ENCODE assay signal across 8 cellular contexts in the genomic region with DNA sequence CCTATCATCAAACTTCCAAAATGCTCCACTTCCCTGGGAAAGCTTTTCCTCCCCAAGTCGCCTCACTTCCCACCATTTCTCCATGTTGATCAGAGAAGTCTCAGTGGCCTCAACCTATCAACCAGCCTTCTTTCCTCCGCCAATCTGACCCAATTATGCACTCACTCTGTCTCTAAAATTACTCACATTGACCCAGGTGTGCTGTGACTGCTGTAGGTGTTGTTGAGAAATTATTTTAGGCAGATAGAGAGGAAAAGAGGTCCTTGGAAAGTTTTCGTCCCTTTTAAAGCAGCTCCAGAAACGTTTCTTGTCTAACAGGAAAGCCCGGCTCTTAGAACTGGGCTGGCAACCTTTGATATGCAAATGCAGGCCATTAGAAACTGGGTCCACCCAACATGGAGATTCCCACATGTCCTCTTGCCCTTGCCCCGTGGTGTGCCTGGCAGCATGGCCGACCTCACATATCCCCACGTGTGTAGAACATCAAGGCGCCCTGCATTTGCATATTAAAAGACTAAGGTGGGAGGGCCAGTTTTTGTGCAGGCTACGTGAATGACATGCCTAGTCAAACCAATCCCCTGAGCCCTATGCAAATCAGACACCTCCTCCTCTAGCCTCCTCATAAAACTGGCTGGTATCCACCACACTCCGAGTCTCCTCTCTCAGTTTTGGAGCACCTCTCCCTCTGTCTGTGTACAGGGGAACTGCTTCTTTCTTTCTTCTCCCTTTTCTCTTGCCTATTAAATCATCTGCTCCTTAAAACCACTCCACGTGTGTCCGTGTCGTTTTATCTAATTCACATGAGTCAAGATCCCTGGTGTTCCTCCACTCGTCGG. TPM values are rescaled to one million over a fixed set of nuclear protein-coding genes. Genes with fewer than 3 reads are reported as not detected.
A peak's percentile ranks its signal among the peaks of the same experiment; 100 is the strongest.
DNase-seq lines count a peak whose midpoint lies in the region; TF ChIP-seq lines count a peak whose summit lies in the region.

No MANE protein-coding gene starts in this region.

- peak; percentile 45 for DNase-seq in AG08395 (ENCODE audit: low spot score)
- peak; percentile 41 for DNase-seq in inferior parietal cortex (ENCODE audit: extremely low spot score)
- no peak for DNase-seq in effector CD8-positive, alpha-beta T cell (lab: John Stamatoyannopoulos, UW)
- no peak for DNase-seq in activated CD4-positive, alpha-beta T cell treated with anti-CD3 and anti-CD28 coated beads for 4 hours
- no peak for DNase-seq in sigmoid colon
- no peak for DNase-seq in activated CD4-positive, alpha-beta memory T cell treated with anti-CD3 and anti-CD28 coated beads, Interleukin-2, amount 10 ng/mL, durations not matched to agents 7 days and 5 days

- H3K9me3 ChIP-seq in HUES48 (ENCODE audit: control insufficient read depth, insufficient read depth, low read length) (no peaks in the 10 kb centered on the region), sigmoid colon (no peaks in the 10 kb centered on the region)

- H3K9me3 Mint-ChIP-seq in activated CD4-positive, alpha-beta memory T cell treated with anti-CD3 and anti-CD28 coated beads, Interleukin-2, amount 10 ng/mL, durations not matched to agents 7 days and 5 days: peaks cover 10% of the 10 kb centered on the region

- 18 to 64% methylated on average over 16 of the region's 16 CpGs for WGBS in sigmoid colon, 2 donors

- TF ChIP-seq EP300 in sigmoid colon (IDR thresholded peaks at IDR 0.05): no peak

- intact Hi-C loops in sigmoid colon (cut with DNase I): no loop called here

- H3K27me3 ChIP-seq in HUES48 (ENCODE audit: control insufficient read depth, insufficient read depth, low read length): no peaks in the 10 kb centered on the region
- H3K27me3 ChIP-seq in sigmoid colon: no peaks in the 10 kb centered on the region

- POLR2A ChIA-PET in activated CD4-positive, alpha-beta memory T cell treated with anti-CD3 and anti-CD28 coated beads, Interleukin-2, amount 10 ng/mL, durations not matched to agents 7 days and 5 days (lab: Charles Lee): no interaction called here

- peaks cover 14% of the 10 kb centered on the region for H3K27me3 Mint-ChIP-seq in activated CD4-positive, alpha-beta memory T cell treated with anti-CD3 and anti-CD28 coated beads, Interleukin-2, amount 10 ng/mL, durations not matched to agents 7 days and 5 days

- H3K36me3 ChIP-seq in HUES48 (ENCODE audit: control insufficient read depth, insufficient read depth, low read length) (no peaks in the 10 kb centered on the region), sigmoid colon (no peaks in the 10 kb centered on the region)

- CTCF ChIA-PET in activated CD4-positive, alpha-beta memory T cell treated with anti-CD3 and anti-CD28 coated beads, Interleukin-2, amount 10 ng/mL, durations not matched to agents 7 days and 5 days (lab: Charles Lee): no interaction called here

- no peaks in the 10 kb centered on the region for H3K36me3 Mint-ChIP-seq in activated CD4-positive, alpha-beta memory T cell treated with anti-CD3 and anti-CD28 coated beads, Interleukin-2, amount 10 ng/mL, durations not matched to agents 7 days and 5 days (ENCODE audit: low read depth)

- H3K27ac ChIP-seq in HUES48 (ENCODE audit: low read depth, low read length) (peak overlapping the region; percentile 85), sigmoid colon (no peak overlapping the region)

- peaks cover 20% of the 10 kb centered on the region for H3K4me1 ChIP-seq in HUES48 (ENCODE audit: control insufficient read depth, insufficient read depth, low read length)
- H3K4me1 ChIP-seq in sigmoid colon: no peaks in the 10 kb centered on the region

- H3K4me3 ChIP-seq in HUES48 (ENCODE audit: low read depth, low read length) (peak overlapping the region; percentile 39; the same call in 1 of the 2 replicates), WI38 (ENCODE audit: low read depth, low read length) (no peak overlapping the region), sigmoid colon (no peak overlapping the region)

- no peak overlapping the region for H3K4me3 Mint-ChIP-seq in activated CD4-positive, alpha-beta memory T cell treated with anti-CD3 and anti-CD28 coated beads, Interleukin-2, amount 10 ng/mL, durations not matched to agents 7 days and 5 days

- peak; percentile 43; the same call in 1 of the 2 replicates for TF ChIP-seq CTCF in WI38 (IDR thresholded peaks at IDR 0.05; ENCODE audit: low read depth, low read length)
- peak in 1 of 4 experiments; percentile 41 for TF ChIP-seq CTCF in sigmoid colon (IDR thresholded peaks at IDR 0.05)

- no peak overlapping the region for H3K27ac Mint-ChIP-seq in activated CD4-positive, alpha-beta memory T cell treated with anti-CD3 and anti-CD28 coated beads, Interleukin-2, amount 10 ng/mL, durations not matched to agents 7 days and 5 days

- no peak overlapping the region; the same call in 1 of the 2 replicates for H3K9ac ChIP-seq in HUES48 (ENCODE audit: low read depth, low read length)

- no peaks in the 10 kb centered on the region for H3K4me1 Mint-ChIP-seq in activated CD4-positive, alpha-beta memory T cell treated with anti-CD3 and anti-CD28 coated beads, Interleukin-2, amount 10 ng/mL, durations not matched to agents 7 days and 5 days

- no peak for TF ChIP-seq POLR2A in sigmoid colon (IDR thresholded peaks at IDR 0.05)

RNA-seq across cellular contexts. Expression of gene IPCEF1, which starts 12.9 kb away (rescaled TPM):
- 1 to 10 TPM in 1 of 4 donors, under 1 TPM in 3; 0.28 to 1.1 (median 0.69) TPM for total RNA-seq in sigmoid colon
- 1 to 10 TPM in 2 of 3 donors, under 1 TPM in 1; 0.46 to 5.5 (median 1.2) TPM for polyA plus RNA-seq in sigmoid colon
- total RNA-seq in activated CD4-positive, alpha-beta memory T cell treated with anti-CD3 and anti-CD28 coated beads, Interleukin-2, amount 10 ng/mL, durations not matched to agents 7 days and 5 days: 10 to 100 TPM; 13.8 to 20.3 TPM

Comparison
In these comparisons a context has a peak if more than half of its experiments do, and no peak if none do; other contexts are left out.
1. DNase-seq: peak in AG08395 (single experiment) and inferior parietal cortex (single experiment); none in effector CD8-positive, alpha-beta T cell (single experiment), activated CD4-positive, alpha-beta T cell treated with anti-CD3 and anti-CD28 coated beads for 4 hours (0 of 2), sigmoid colon (single experiment) and activated CD4-positive, alpha-beta memory T cell treated with anti-CD3 and anti-CD28 coated beads, Interleukin-2, amount 10 ng/mL, durations not matched to agents 7 days and 5 days (single experiment).
2. RNA of gene IPCEF1, which starts 12.9 kb away (total RNA-seq): 13.8 to 20.3 TPM in activated CD4-positive, alpha-beta memory T cell treated with anti-CD3 and anti-CD28 coated beads, Interleukin-2, amount 10 ng/mL, durations not matched to agents 7 days and 5 days; 0.28 to 1.1 TPM in sigmoid colon; every median in the first group is over 4 times any median in the second.